8 cellular contexts compared by ENCODE assay signal in the genomic region with DNA sequence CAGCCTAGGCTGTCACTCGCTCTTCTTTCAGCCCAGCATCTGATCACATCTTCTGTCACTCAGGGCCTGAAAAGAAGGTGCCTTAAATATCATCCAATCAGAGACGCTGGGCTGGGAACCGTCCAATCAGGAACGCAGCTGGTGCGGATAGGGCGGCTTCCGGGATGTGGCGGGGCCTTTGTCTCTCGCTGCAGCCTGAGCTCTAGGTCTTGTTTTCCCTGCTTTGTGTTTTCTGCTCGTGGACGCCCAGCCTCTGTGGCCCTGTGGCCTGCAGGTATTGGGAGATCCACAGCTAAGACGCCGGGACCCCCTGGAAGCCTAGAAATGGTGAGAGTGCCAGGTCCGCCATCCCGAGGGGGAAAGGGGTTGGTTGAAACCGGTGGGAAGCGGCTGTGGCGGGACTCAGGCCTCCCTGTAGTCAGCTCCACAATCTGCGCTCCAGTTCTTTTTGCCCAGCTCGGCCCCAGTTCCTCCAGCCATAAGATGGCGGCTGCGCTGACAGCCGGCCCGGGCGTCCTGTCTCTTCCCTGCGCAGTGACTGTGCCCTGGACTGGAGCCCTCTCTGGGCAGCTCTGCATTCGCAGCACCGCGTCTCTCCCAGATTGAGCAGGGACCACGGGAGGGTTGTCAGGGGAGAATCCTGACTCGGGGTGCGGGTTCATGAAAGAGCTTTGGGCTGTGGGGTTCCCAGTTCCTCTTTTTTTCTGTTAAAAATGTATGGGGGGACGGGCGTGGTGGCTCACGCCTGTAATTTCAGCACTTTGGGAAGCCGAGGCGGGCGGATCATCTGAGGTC. TPM values are rescaled to one million over a fixed set of nuclear protein-coding genes. Genes with fewer than 3 reads are reported as not detected.
DNase-seq lines count a peak whose midpoint lies in the region; ATAC-seq and TF ChIP-seq lines count a peak whose summit lies in the region.

A gene (plus strand): TSS at position 175 of the 795 bp plus-strand sequence. CDS start 150 bp downstream, at position 325.

- WGBS in esophagus, 2 donors = 0 to 1% methylated on average over 38 of the region's 38 CpGs

- H3K4me1 ChIP-seq in esophagus (ENCODE audit: control insufficient read depth in 2 of 2, insufficient read depth in 2 of 2, low read length in 1 of 2) = no peaks in the 10 kb centered on the region
- no peaks in the 10 kb centered on the region for H3K4me1 ChIP-seq in mucosa of stomach (ENCODE audit: control insufficient read depth, insufficient read depth, low read length)

- peaks cover 48% of the 10 kb centered on the region for H3K36me3 Mint-ChIP-seq in activated T-cell treated with anti-CD3 and anti-CD28 coated beads, Interleukin-2, amount 50 U/mL, for 24 hours (ENCODE audit: low read depth)

- H3K36me3 ChIP-seq in esophagus (ENCODE audit: control insufficient read depth in 2 of 2, insufficient read depth in 2 of 2, low read length in 1 of 2) = no peaks in the 10 kb centered on the region
- H3K36me3 ChIP-seq in mucosa of stomach (ENCODE audit: control insufficient read depth, insufficient read depth, low read length) = no peaks in the 10 kb centered on the region

- H3K4me1 Mint-ChIP-seq in activated T-cell treated with anti-CD3 and anti-CD28 coated beads, Interleukin-2, amount 50 U/mL, for 24 hours (ENCODE audit: low read depth) = peaks cover 27% of the 10 kb centered on the region

- H3K27ac ChIP-seq in C4-2B (peak within 1 kb of the TSS; percentile 70), esophagus (ENCODE audit: low read depth in 2 of 2, low read length in 1 of 2) (peak within 1 kb of the TSS; percentile 85 to 97)

- H3K4me3 Mint-ChIP-seq in activated T-cell treated with anti-CD3 and anti-CD28 coated beads, Interleukin-2, amount 50 U/mL, for 24 hours = peak within 1 kb of the TSS; percentile 98

- H3K27me3 ChIP-seq in esophagus (ENCODE audit: control insufficient read depth in 1 of 2, insufficient read depth in 2 of 2, low read length in 2 of 2) (no peaks in the 10 kb centered on the region), mucosa of stomach (ENCODE audit: control insufficient read depth, insufficient read depth, low read length) (no peaks in the 10 kb centered on the region)

- DNase-seq in OCI-M1 (lab: John Stamatoyannopoulos, UW) = peak; percentile 98
- peak; percentile 88 for DNase-seq in activated T-cell treated with anti-CD3 and anti-CD28 coated beads, Interleukin-2, amount 50 U/mL, for 24 hours
- peak; percentile 90 for DNase-seq in stimulated activated CD8-positive, alpha-beta memory T cell treated with anti-CD3 and anti-CD28 coated beads, Interleukin-4, amount 100 ng/mL, for 48 hours

- peaks cover 1% of the 10 kb centered on the region for H3K9me3 Mint-ChIP-seq in activated T-cell treated with anti-CD3 and anti-CD28 coated beads, Interleukin-2, amount 50 U/mL, for 24 hours

- peak within 1 kb of the TSS; percentile 94 for H3K27ac Mint-ChIP-seq in activated T-cell treated with anti-CD3 and anti-CD28 coated beads, Interleukin-2, amount 50 U/mL, for 24 hours

- no peaks in the 10 kb centered on the region for H3K9me3 ChIP-seq in esophagus (ENCODE audit: control insufficient read depth in 2 of 2, insufficient read depth in 1 of 2, low read depth in 1 of 2, low read length in 1 of 2)
- no peaks in the 10 kb centered on the region for H3K9me3 ChIP-seq in mucosa of stomach (ENCODE audit: control insufficient read depth, low read length)

- peak; percentile 98 for ATAC-seq in GM19395 (IDR thresholded peaks at IDR 0.05; ENCODE audit: unreplicated experiment)
- peak; percentile 98 for ATAC-seq in HG03565 (IDR thresholded peaks at IDR 0.05; ENCODE audit: unreplicated experiment)

- H3K4me3 ChIP-seq in esophagus (ENCODE audit: low read depth in 1 of 2, low read length in 2 of 2) (peak within 1 kb of the TSS; percentile 72 to 90), mucosa of stomach (ENCODE audit: low read length) (peak within 1 kb of the TSS; percentile 81)

- H3K27me3 Mint-ChIP-seq in activated T-cell treated with anti-CD3 and anti-CD28 coated beads, Interleukin-2, amount 50 U/mL, for 24 hours = no peaks in the 10 kb centered on the region

- H3K9ac ChIP-seq in mucosa of stomach (ENCODE audit: low read length) = peak within 1 kb of the TSS; percentile 96

- TF ChIP-seq CTCF in C4-2B (conservative IDR thresholded peaks at IDR 0.05) = no peak

RNA-seq across cellular contexts. Expression of the gene that starts here (rescaled TPM):
- 1 to 10 TPM; 3.0 to 3.2 TPM for polyA plus RNA-seq in esophagus

Comparison
In these comparisons a context has a peak if more than half of its experiments do, and no peak if none do; other contexts are left out.
1. Peak in every context shown above with its lines: DNase-seq, ATAC-seq, H3K4me3 ChIP-seq and H3K27ac ChIP-seq.